1 cellular context compared by ENCODE assay signal in the genomic region with DNA sequence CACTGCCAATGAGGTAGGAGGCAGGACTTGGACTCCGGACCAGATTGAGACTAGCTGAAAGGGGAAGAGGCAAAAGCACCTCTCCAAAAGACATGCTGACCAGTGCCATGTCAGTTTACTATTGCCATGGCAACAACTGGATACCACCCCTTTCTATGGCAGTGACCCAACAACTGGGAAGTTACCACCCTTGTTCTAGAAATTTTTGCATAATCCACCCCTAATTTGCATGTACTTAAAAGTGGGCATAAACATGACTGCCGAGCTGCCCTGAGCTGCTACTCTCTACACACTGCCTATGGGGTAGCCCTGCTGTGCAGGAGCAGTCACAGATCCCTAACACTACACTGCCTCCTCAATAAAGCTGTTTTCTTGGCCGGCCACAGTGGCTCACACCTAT.
TF ChIP-seq lines count a peak whose summit lies in the region.

No MANE protein-coding gene starts in this region.

TF ChIP-seq in K562, 482 proteins besides CTCF, POLR2A, EP300 and RAD21:
- peak; percentile 85 for TF ChIP-seq RFX1 (IDR thresholded peaks at IDR 0.05)
- no peak for TF ChIP-seq ESRRB (CRISPR knock-in tag; IDR thresholded peaks at IDR 0.05; ENCODE audit: borderline replicate concordance)
